In genomic region chr14:60724080-60724618, GRCh38 we compare ENCODE assay signal across 8 cellular contexts. TPM values are rescaled to one million over a fixed set of nuclear protein-coding genes. Genes with fewer than 3 reads are reported as not detected.
DNase-seq lines count a peak whose midpoint lies in the region; ATAC-seq, FAIRE-seq and TF ChIP-seq lines count a peak whose summit lies in the region.

Gene SIX4 (minus strand): TSS chr14:60724351. CDS start chr14:60724074, 277 bp downstream.

- intact Hi-C loops in K562 (cut with micrococcal nuclease): loop anchor here (5.0 kb wide), 2 partner anchors 263 to 303 kb away; no protein-coding TSS in a partner anchor

- TF ChIP-seq POLR2A in K562 (conservative IDR thresholded peaks at IDR 0.05): peak; percentile 88

- peak within 1 kb of the TSS; percentile 48 for H3K27ac ChIP-seq in KMS-11
- peak within 1 kb of the TSS; percentile 81 for H3K27ac ChIP-seq in K562 (ENCODE audit: extremely low read depth, low read depth, low read length)

- in situ Hi-C loops in K562 (cut with MboI): no loop called here

- DNase-seq in D341Med (ENCODE audit: low spot score): peak; percentile 81
- DNase-seq in RKO (ENCODE audit: low spot score): peak; percentile 90
- DNase-seq in K562 (ENCODE audit: extremely low read depth in 1 of 4, low spot score in 3 of 4): peak; percentile 82 to 87 (median 84)
- peak; percentile 86 for DNase-seq in iPS DF 19.7 (ENCODE audit: low read depth, low spot score)
- DNase-seq in retina: peak; percentile 77
- DNase-seq in putamen (ENCODE audit: low spot score): no peak

- H4K20me1 ChIP-seq in KMS-11 (ENCODE audit: insufficient read depth): no peaks in the 10 kb centered on the region
- H4K20me1 ChIP-seq in K562 (replicated peaks; ENCODE audit: control insufficient read depth, insufficient read depth, low read length): 0 out of 2 replicates have a peak, but pooled peaks cover 4% of the 10 kb centered on the region

- ATAC-seq in GM21619 (IDR thresholded peaks at IDR 0.05; ENCODE audit: unreplicated experiment) (peak; percentile 46), K562 (peak; percentile 94)

- H3K9ac ChIP-seq in KMS-11: peak within 1 kb of the TSS; percentile 67; the same call in 1 of the 2 replicates
- H3K9ac ChIP-seq in K562 (ENCODE audit: insufficient read depth in 1 of 2, low read depth in 2 of 2, low read length in 2 of 2): peak within 1 kb of the TSS; percentile 78 to 98

- FAIRE-seq in K562 (lab: Jason Lieb, UNC): peak; percentile 97

- peak within 1 kb of the TSS; percentile 50 for H3K4me2 ChIP-seq in KMS-11
- peak within 1 kb of the TSS; percentile 88 for H3K4me2 ChIP-seq in K562 (ENCODE audit: insufficient read depth, low read length)

- TF ChIP-seq CTCF in KMS-11 (conservative IDR thresholded peaks at IDR 0.05; ENCODE audit: low read depth, low read length) (no peak), K562 (IDR thresholded peaks at IDR 0.05 in 2 of 3, conservative IDR thresholded peaks at IDR 0.05 in 1 of 3; ENCODE audit: insufficient read depth in 2 of 3, low read depth in 1 of 3, low read length in 3 of 3) (no peak)

- POLR2A ChIA-PET in K562 (lab: Yijun Ruan, JAX): interaction anchor here (0.6 to 1.9 kb wide), 7 partner anchors 8 to 1542 kb away, joined by 3 to 9 read pairs (median 3); no protein-coding TSS in a partner anchor

- H3K36me3 ChIP-seq in KMS-11 (ENCODE audit: insufficient read depth) (no peaks in the 10 kb centered on the region), K562 (ENCODE audit: control insufficient read depth, insufficient read depth, low read length) (peaks cover 19% of the 10 kb centered on the region)

- no peaks in the 10 kb centered on the region for H3K9me1 ChIP-seq in K562 (ENCODE audit: control insufficient read depth, insufficient read depth, low read length)

- TF ChIP-seq EP300 in K562 (IDR thresholded peaks at IDR 0.05; ENCODE audit: low read length): no peak

- CTCF ChIA-PET in K562 (lab: Yijun Ruan, JAX; ENCODE audit: low intra/inter-chr PET ratio): no interaction called here

- 0% methylated on average over 11 of the region's 22 CpGs for WGBS in K562 (ENCODE audit: insufficient coverage, low coverage, missing lambda C conversion rate)

- H3K27me3 ChIP-seq in KMS-11 (ENCODE audit: insufficient read depth, low read depth) (no peaks in the 10 kb centered on the region), K562 (ENCODE audit: control insufficient read depth in 2 of 2, insufficient read depth in 2 of 2, low read length in 2 of 2) (no peaks in the 10 kb centered on the region)

- H3K4me1 ChIP-seq in KMS-11 (ENCODE audit: low read depth, poor library complexity, severe bottlenecking) (peaks cover 3% of the 10 kb centered on the region), K562 (replicated peaks in 1 of 2; ENCODE audit: control insufficient read depth in 2 of 2, insufficient read depth in 2 of 2, low read length in 2 of 2) (peaks cover 3 to 27% of the 10 kb centered on the region in 2 experiments; a peak in 4 of 5 replicates)

- TF ChIP-seq RAD21 in K562 (CRISPR knock-in tag; conservative IDR thresholded peaks at IDR 0.05 in 1 of 2, IDR thresholded peaks at IDR 0.05 in 1 of 2): no peak

- peaks cover 8% of the 10 kb centered on the region; the same call in 1 of the 2 replicates for H3K79me2 ChIP-seq in KMS-11 (ENCODE audit: insufficient read depth, low read depth)
- H3K79me2 ChIP-seq in K562 (ENCODE audit: control insufficient read depth, insufficient read depth, low read length): peaks cover 43% of the 10 kb centered on the region

- H2AFZ ChIP-seq in KMS-11 (ENCODE audit: low read depth) (peak within 1 kb of the TSS; percentile 85), K562 (ENCODE audit: low read depth, low read length) (peak within 1 kb of the TSS; percentile 89)

- BruUV-seq in K562 (replicated peaks; lab: Mats Ljungman, UMichigan): TSS peak; percentile 49

- H3K9me3 ChIP-seq in K562 (replicated peaks; ENCODE audit: control insufficient read depth, insufficient read depth, low read depth, low read length): no peaks in the 10 kb centered on the region

- H3K4me3 ChIP-seq in KMS-11 (IDR thresholded peaks at IDR 0.05; ENCODE audit: insufficient read depth, low read depth, low read length) (no peak within 1 kb of the TSS), K562 (peak within 1 kb of the TSS; percentile 67)

TF ChIP-seq in K562, 482 proteins besides CTCF, POLR2A, EP300 and RAD21 (continues in another document):
- TF ChIP-seq NFYB (IDR thresholded peaks at IDR 0.05; ENCODE audit: extremely low read depth, insufficient read length) (peak; percentile 51), CC2D1A (IDR thresholded peaks at IDR 0.05) (0 out of 2 replicates have a peak, but pooled peaks have one; percentile 49), HCFC1 (IDR thresholded peaks at IDR 0.05; ENCODE audit: low read depth, low read length) (peak; percentile 9; the same call in 1 of the 2 replicates), PML (IDR thresholded peaks at IDR 0.05; ENCODE audit: low read length) (peak; percentile 28; the same call in 1 of the 2 replicates), RBM25 (IDR thresholded peaks at IDR 0.05; ENCODE audit: low read depth, low read length, severe bottlenecking) (no peak), NFRKB (IDR thresholded peaks at IDR 0.05; ENCODE audit: low read depth) (peak; percentile 77), ZBTB11 (CRISPR knock-in tag; IDR thresholded peaks at IDR 0.05) (peak in 1 of 3 experiments; percentile 76; a peak in 2 of 6 replicates), HEY1 (CRISPR knock-in tag; IDR thresholded peaks at IDR 0.05; ENCODE audit: borderline replicate concordance) (no peak), HDAC1 (IDR thresholded peaks at IDR 0.05) (peak in 1 of 2 experiments; percentile 77; a peak in 2 of 4 replicates), DDX20 (tag; IDR thresholded peaks at IDR 0.05; ENCODE audit: low read depth) (no peak), NRF1 (conservative IDR thresholded peaks at IDR 0.05 in 1 of 2, IDR thresholded peaks at IDR 0.05 in 1 of 2) (no peak), ATF4 (CRISPR knock-in tag; IDR thresholded peaks at IDR 0.05) (no peak)

RNA-seq across cellular contexts. Expression of gene SIX4, which starts in this region (rescaled TPM):
- 8.8 and 16.6 TPM in 2 replicates for total RNA-seq in K562 (2011; cell fraction: chromatin; rRNA removed; ENCODE audit: low replicate concordance)
- total RNA-seq in K562 (2011; cell fraction: nucleolus; rRNA removed): 5.3 and 5.5 TPM in 2 replicates
- 9.2 and 9.4 TPM in 2 replicates for total RNA-seq in K562 (2011; cell fraction: nucleoplasm; rRNA removed)
- total RNA-seq in K562 (2014; rRNA removed) (7.4 and 8.7 TPM in 2 replicates), K562 (2014; rRNA removed; fragmentation: Illumina TruSeq; extraction: Trizol) (6.6 and 7.6 TPM in 2 replicates), K562 (2015; rRNA removed; fragmentation: Illumina TruSeq; extraction: Trizol) (6.2 and 6.4 TPM in 2 replicates), K562 (2021) (8.1 and 8.6 TPM in 2 replicates)
- polyA plus RNA-seq in K562 (2011; rRNA removed) (5.6 and 6.3 TPM in 2 replicates), K562 (2014; fragmentation: Illumina TruSeq; extraction: Trizol) (3.9 and 4.1 TPM in 2 replicates), K562 (2014; fragmentation: Nextera tagmentation; extraction: Ambion mirVana) (1 to 10 TPM in 1 of 2 experiments, under 1 TPM in 1; 0.77 to 1.1 TPM), K562 (2014; rRNA removed) (3.4 and 5.4 TPM in 2 replicates)
- 4.4 and 5.6 TPM in 2 replicates for polyA plus RNA-seq in K562 (2011; cell fraction: cytosol; rRNA removed)
- 5.2 and 6.2 TPM in 2 replicates for polyA plus RNA-seq in K562 (2011; cell fraction: nucleus; rRNA removed)
- 2.1 and 2.4 TPM in 2 replicates for polyA plus RNA-seq in K562 (2012)
- 10.0 and 12.7 TPM in 2 replicates for polyA minus RNA-seq in K562 (2011; rRNA and poly(A)+ RNA removed)
- polyA minus RNA-seq in K562 (2011; cell fraction: cytosol; rRNA and poly(A)+ RNA removed): 5.3 and 7.9 TPM in 2 replicates
- polyA minus RNA-seq in K562 (2011; cell fraction: nucleus; rRNA and poly(A)+ RNA removed): 1.6 and 4.4 TPM in 2 replicates
